Comparison of ENCODE assay signal across 1 cellular context in the genomic region with DNA sequence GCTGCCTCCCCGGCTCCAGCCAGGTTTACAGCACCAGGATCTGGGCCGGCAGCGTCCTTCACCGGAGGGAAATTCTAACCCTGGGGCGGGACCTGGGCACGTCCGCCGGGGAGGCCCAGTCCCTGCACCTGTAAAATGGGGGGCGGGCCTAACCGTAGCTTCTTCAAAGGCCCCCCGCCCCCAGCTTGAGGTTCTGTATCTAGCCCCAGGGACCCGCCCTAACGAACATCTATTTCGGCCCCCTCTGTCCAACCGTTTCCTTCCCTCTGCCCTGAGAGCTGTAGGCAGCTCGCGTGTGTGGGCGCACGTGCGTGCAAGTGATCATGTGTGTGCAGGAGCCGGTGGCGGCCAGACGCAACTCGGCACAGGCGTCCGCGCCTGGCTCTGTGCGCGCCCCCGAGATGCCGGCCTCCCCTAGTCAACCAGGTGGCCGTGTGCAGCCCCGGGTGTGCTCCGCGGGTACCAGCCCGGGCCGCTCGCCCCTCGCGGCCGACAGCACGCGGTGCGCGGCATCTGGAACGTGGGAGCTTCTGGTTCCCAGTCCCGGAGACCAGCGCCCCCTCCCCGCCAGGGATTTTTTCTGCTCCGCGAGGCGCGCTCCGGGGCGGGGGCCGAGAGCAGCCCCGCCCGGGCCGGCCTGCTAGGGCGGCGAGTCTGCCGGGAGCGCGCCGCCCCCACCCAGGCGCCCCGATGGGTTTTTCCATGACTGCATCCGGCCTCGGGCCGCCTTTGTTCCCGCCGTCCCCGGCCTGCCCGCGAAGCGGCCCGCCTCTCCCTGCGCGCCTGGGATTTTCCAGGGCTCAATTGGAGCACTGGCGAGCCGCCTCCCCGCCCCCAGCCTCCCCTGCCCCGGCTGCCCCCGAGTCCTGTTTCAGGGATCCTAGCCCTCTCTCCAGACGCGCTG.
TF ChIP-seq lines count a peak whose summit lies in the region.

No MANE protein-coding gene starts in this region.

TF ChIP-seq in HepG2, 621 proteins besides CTCF, POLR2A, EP300 and RAD21 (continued from another document and continues in another):
- TF ChIP-seq ZNF576 (CRISPR knock-in tag; IDR thresholded peaks at IDR 0.05): peak; percentile 91; the same call in 1 of the 2 replicates
- peak; percentile 98 for TF ChIP-seq ZNF563 (CRISPR knock-in tag; IDR thresholded peaks at IDR 0.05)
- TF ChIP-seq ZKSCAN1 (IDR thresholded peaks at IDR 0.05; ENCODE audit: low read length): no peak
- no peak for TF ChIP-seq ZNF652 (CRISPR knock-in tag; IDR thresholded peaks at IDR 0.05; ENCODE audit: borderline replicate concordance, low read depth)
- TF ChIP-seq, protein P1, sequence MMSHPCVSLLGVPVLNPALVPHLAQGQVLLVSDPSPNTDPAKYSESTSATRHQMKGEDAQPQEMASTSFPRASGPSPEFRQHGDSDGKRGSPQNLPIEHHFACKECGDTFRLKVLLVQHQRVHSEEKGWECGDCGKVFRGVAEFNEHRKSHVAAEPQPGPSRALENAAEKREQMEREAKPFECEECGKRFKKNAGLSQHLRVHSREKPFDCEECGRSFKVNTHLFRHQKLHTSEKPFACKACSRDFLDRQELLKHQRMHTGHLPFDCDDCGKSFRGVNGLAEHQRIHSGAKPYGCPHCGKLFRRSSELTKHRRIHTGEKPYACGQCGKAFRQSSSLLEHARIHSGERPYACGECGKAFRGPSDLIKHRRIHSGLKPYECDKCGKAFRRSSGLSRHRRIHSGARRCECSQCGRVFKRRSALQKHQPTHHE (CRISPR knock-in tag; IDR thresholded peaks at IDR 0.05; ENCODE audit: borderline replicate concordance): peak; percentile 93
- TF ChIP-seq SP2 (CRISPR knock-in tag; IDR thresholded peaks at IDR 0.05): no peak
- 0 out of 2 replicates have a peak, but pooled peaks have one; percentile 17 for TF ChIP-seq ZNF460 (CRISPR knock-in tag; IDR thresholded peaks at IDR 0.05; ENCODE audit: borderline replicate concordance)
- TF ChIP-seq FOXA3 (CRISPR knock-in tag; IDR thresholded peaks at IDR 0.05): peak; percentile 33; the same call in 1 of the 2 replicates
- peak; percentile 52; the same call in 1 of the 2 replicates for TF ChIP-seq IRF2 (CRISPR knock-in tag; IDR thresholded peaks at IDR 0.05)
- 0 out of 2 replicates have a peak, but pooled peaks have one; percentile 14 for TF ChIP-seq MIXL1 (CRISPR knock-in tag; IDR thresholded peaks at IDR 0.05)
- TF ChIP-seq ZNF619 (CRISPR knock-in tag; IDR thresholded peaks at IDR 0.05): no peak
- TF ChIP-seq ZNF768 (CRISPR knock-in tag; IDR thresholded peaks at IDR 0.05): peak; percentile 82
- TF ChIP-seq ELF4 (CRISPR knock-in tag; IDR thresholded peaks at IDR 0.05; ENCODE audit: borderline replicate concordance): 0 out of 2 replicates have a peak, but pooled peaks have one; percentile 44
- 0 out of 2 replicates have a peak, but pooled peaks have one; percentile 19 for TF ChIP-seq ETV6 (CRISPR knock-in tag; conservative IDR thresholded peaks at IDR 0.05)
- TF ChIP-seq, protein P2, sequence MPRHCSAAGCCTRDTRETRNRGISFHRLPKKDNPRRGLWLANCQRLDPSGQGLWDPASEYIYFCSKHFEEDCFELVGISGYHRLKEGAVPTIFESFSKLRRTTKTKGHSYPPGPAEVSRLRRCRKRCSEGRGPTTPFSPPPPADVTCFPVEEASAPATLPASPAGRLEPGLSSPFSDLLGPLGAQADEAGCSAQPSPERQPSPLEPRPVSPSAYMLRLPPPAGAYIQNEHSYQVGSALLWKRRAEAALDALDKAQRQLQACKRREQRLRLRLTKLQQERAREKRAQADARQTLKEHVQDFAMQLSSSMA (CRISPR knock-in tag; IDR thresholded peaks at IDR 0.05): no peak; the same call in 1 of the 2 replicates
- TF ChIP-seq CSRNP2 (CRISPR knock-in tag; conservative IDR thresholded peaks at IDR 0.05; ENCODE audit: low read depth): no peak; the same call in 1 of the 2 replicates
- TF ChIP-seq ZNF780A (CRISPR knock-in tag; IDR thresholded peaks at IDR 0.05): no peak
- peak; percentile 38; the same call in 1 of the 2 replicates for TF ChIP-seq TAF1 (CRISPR knock-in tag; IDR thresholded peaks at IDR 0.05)
- TF ChIP-seq MATR3 (CRISPR knock-in tag; IDR thresholded peaks at IDR 0.05): no peak
- no peak for TF ChIP-seq ZFAT (CRISPR knock-in tag; conservative IDR thresholded peaks at IDR 0.05)
- TF ChIP-seq, protein P3, sequence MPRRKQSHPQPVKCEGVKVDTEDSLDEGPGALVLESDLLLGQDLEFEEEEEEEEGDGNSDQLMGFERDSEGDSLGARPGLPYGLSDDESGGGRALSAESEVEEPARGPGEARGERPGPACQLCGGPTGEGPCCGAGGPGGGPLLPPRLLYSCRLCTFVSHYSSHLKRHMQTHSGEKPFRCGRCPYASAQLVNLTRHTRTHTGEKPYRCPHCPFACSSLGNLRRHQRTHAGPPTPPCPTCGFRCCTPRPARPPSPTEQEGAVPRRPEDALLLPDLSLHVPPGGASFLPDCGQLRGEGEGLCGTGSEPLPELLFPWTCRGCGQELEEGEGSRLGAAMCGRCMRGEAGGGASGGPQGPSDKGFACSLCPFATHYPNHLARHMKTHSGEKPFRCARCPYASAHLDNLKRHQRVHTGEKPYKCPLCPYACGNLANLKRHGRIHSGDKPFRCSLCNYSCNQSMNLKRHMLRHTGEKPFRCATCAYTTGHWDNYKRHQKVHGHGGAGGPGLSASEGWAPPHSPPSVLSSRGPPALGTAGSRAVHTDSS (CRISPR knock-in tag; conservative IDR thresholded peaks at IDR 0.05): no peak
- TF ChIP-seq, protein P4, sequence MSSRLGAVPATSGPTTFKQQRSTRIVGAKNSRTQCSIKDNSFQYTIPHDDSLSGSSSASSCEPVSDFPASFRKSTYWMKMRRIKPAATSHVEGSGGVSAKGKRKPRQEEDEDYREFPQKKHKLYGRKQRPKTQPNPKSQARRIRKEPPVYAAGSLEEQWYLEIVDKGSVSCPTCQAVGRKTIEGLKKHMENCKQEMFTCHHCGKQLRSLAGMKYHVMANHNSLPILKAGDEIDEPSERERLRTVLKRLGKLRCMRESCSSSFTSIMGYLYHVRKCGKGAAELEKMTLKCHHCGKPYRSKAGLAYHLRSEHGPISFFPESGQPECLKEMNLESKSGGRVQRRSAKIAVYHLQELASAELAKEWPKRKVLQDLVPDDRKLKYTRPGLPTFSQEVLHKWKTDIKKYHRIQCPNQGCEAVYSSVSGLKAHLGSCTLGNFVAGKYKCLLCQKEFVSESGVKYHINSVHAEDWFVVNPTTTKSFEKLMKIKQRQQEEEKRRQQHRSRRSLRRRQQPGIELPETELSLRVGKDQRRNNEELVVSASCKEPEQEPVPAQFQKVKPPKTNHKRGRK (CRISPR knock-in tag; IDR thresholded peaks at IDR 0.05): no peak
- TF ChIP-seq, protein P5, sequence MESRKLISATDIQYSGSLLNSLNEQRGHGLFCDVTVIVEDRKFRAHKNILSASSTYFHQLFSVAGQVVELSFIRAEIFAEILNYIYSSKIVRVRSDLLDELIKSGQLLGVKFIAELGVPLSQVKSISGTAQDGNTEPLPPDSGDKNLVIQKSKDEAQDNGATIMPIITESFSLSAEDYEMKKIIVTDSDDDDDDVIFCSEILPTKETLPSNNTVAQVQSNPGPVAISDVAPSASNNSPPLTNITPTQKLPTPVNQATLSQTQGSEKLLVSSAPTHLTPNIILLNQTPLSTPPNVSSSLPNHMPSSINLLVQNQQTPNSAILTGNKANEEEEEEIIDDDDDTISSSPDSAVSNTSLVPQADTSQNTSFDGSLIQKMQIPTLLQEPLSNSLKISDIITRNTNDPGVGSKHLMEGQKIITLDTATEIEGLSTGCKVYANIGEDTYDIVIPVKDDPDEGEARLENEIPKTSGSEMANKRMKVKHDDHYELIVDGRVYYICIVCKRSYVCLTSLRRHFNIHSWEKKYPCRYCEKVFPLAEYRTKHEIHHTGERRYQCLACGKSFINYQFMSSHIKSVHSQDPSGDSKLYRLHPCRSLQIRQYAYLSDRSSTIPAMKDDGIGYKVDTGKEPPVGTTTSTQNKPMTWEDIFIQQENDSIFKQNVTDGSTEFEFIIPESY (CRISPR knock-in tag; IDR thresholded peaks at IDR 0.05): peak; percentile 91
- peak; percentile 84 for TF ChIP-seq ZNF407 (CRISPR knock-in tag; IDR thresholded peaks at IDR 0.05; ENCODE audit: not compliant biosample characterization)
- TF ChIP-seq HOXA3 (CRISPR knock-in tag; IDR thresholded peaks at IDR 0.05): no peak; the same call in 1 of the 2 replicates
- TF ChIP-seq HIVEP1 (CRISPR knock-in tag; IDR thresholded peaks at IDR 0.05): peak; percentile 65; the same call in 1 of the 2 replicates
- TF ChIP-seq, protein P6, sequence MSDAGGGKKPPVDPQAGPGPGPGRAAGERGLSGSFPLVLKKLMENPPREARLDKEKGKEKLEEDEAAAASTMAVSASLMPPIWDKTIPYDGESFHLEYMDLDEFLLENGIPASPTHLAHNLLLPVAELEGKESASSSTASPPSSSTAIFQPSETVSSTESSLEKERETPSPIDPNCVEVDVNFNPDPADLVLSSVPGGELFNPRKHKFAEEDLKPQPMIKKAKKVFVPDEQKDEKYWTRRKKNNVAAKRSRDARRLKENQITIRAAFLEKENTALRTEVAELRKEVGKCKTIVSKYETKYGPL (CRISPR knock-in tag; IDR thresholded peaks at IDR 0.05): 0 out of 2 replicates have a peak, but pooled peaks have one; percentile 51
- 0 out of 2 replicates have a peak, but pooled peaks have one; percentile 34 for TF ChIP-seq CREBL2 (CRISPR knock-in tag; IDR thresholded peaks at IDR 0.05; ENCODE audit: borderline replicate concordance)
- no peak for TF ChIP-seq MBNL3 (CRISPR knock-in tag; conservative IDR thresholded peaks at IDR 0.05)
- 0 out of 2 replicates have a peak, but pooled peaks have one; percentile 61 for TF ChIP-seq ZNF552 (CRISPR knock-in tag; IDR thresholded peaks at IDR 0.05; ENCODE audit: borderline replicate concordance)
- no peak for TF ChIP-seq CBX1 (IDR thresholded peaks at IDR 0.05; ENCODE audit: low read depth)
- peak; percentile 70 for TF ChIP-seq ZNF607 (CRISPR knock-in tag; IDR thresholded peaks at IDR 0.05; ENCODE audit: borderline replicate concordance)
- TF ChIP-seq CREB1 (IDR thresholded peaks at IDR 0.05): no peak
- no peak for TF ChIP-seq CREB1 (CRISPR knock-in tag; IDR thresholded peaks at IDR 0.05)
